8 cellular contexts compared by ENCODE assay signal in genomic region chr1:231626951-231627614, GRCh38. TPM values are rescaled to one million over a fixed set of nuclear protein-coding genes. Genes with fewer than 3 reads are reported as not detected.
DNase-seq lines count a peak whose midpoint lies in the region; ATAC-seq and TF ChIP-seq lines count a peak whose summit lies in the region.

No MANE protein-coding gene starts in this region.

- peaks cover 37% of the 10 kb centered on the region for H3K4me1 Mint-ChIP-seq in activated T-cell treated with anti-CD3 and anti-CD28 coated beads, Interleukin-2, amount 50 U/mL, for 24 hours (ENCODE audit: low read depth)
- H3K4me1 Mint-ChIP-seq in naive B cell, result peaks cover 18 to 38% (median 21%) of the 10 kb centered on the region in 3 donors

- H3K27ac ChIP-seq in urinary bladder (ENCODE audit: low read depth), result peak overlapping the region; percentile 57

- no peaks in the 10 kb centered on the region for H3K9me3 Mint-ChIP-seq in activated T-cell treated with anti-CD3 and anti-CD28 coated beads, Interleukin-2, amount 50 U/mL, for 24 hours
- H3K9me3 Mint-ChIP-seq in naive B cell, result no peaks in the 10 kb centered on the region

- peak overlapping the region; percentile 78 for H3K4me3 ChIP-seq in fibroblast of pulmonary artery (replicated peaks; ENCODE audit: low read depth, low read length)
- H3K4me3 ChIP-seq in urinary bladder (ENCODE audit: low read depth, low read length), result peak overlapping the region; percentile 75

- H3K36me3 Mint-ChIP-seq in activated T-cell treated with anti-CD3 and anti-CD28 coated beads, Interleukin-2, amount 50 U/mL, for 24 hours (ENCODE audit: low read depth), result peaks cover 2% of the 10 kb centered on the region
- H3K36me3 Mint-ChIP-seq in naive B cell, result no peaks in the 10 kb centered on the region

- WGBS in urinary bladder, result 3% methylated on average over 49 of the region's 49 CpGs

- no peaks in the 10 kb centered on the region for H3K27me3 Mint-ChIP-seq in activated T-cell treated with anti-CD3 and anti-CD28 coated beads, Interleukin-2, amount 50 U/mL, for 24 hours
- peaks cover 18 to 21% (median 19%) of the 10 kb centered on the region in 3 donors for H3K27me3 Mint-ChIP-seq in naive B cell

- peak; percentile 41 for ATAC-seq in HG02885 (IDR thresholded peaks at IDR 0.05; ENCODE audit: poor library complexity, unreplicated experiment)
- peak; percentile 70 to 74 for ATAC-seq in naive B cell (ENCODE audit: low read depth in 2 of 2)

- H3K4me3 Mint-ChIP-seq in activated T-cell treated with anti-CD3 and anti-CD28 coated beads, Interleukin-2, amount 50 U/mL, for 24 hours, result peak overlapping the region; percentile 84
- H3K4me3 Mint-ChIP-seq in naive B cell, result peak overlapping the region; percentile 86 to 98 (median 94)

- H3K36me3 ChIP-seq in urinary bladder (ENCODE audit: insufficient read depth), result no peaks in the 10 kb centered on the region

- DNase-seq in NCI-H1092 treated with DMSO at 0.1 percent for 48 hours (lab: John Stamatoyannopoulos, UW) (peak; percentile 20), NCI-H1092 (lab: John Stamatoyannopoulos, UW) (no peak), NCI-H82 treated with DMSO at 0.1 percent for 48 hours (lab: John Stamatoyannopoulos, UW; ENCODE audit: unreplicated experiment) (peak; percentile 52), fibroblast of pulmonary artery (ENCODE audit: low read depth) (peak; percentile 49), naive B cell (peak; percentile 45)
- DNase-seq in activated T-cell treated with anti-CD3 and anti-CD28 coated beads, Interleukin-2, amount 50 U/mL, for 24 hours, result peak; percentile 62

- no peaks in the 10 kb centered on the region for H3K4me1 ChIP-seq in urinary bladder (ENCODE audit: insufficient read depth)

- TF ChIP-seq CTCF in fibroblast of pulmonary artery (IDR thresholded peaks at IDR 0.05; ENCODE audit: low read length, missing control alignments), result no peak

- peak overlapping the region; percentile 39 for H3K27ac Mint-ChIP-seq in activated T-cell treated with anti-CD3 and anti-CD28 coated beads, Interleukin-2, amount 50 U/mL, for 24 hours
- H3K27ac Mint-ChIP-seq in naive B cell, result peak overlapping the region in 5 of 6 donors; percentile 49 to 89 (median 85)

RNA-seq across cellular contexts. Expression of gene DISC1, which starts 0.5 kb away (rescaled TPM):
- polyA plus RNA-seq in naive B cell (ENCODE audit: low read depth in 6 of 6) (1 to 10 TPM in 5 of 6 donors, not detected in 1; 1.3 to 2.2 (median 2.1) TPM), urinary bladder (1.6 TPM)
- total RNA-seq in urinary bladder, result 32.0 TPM
